ENCODE assay signal across 7 cellular contexts in the genomic region with DNA sequence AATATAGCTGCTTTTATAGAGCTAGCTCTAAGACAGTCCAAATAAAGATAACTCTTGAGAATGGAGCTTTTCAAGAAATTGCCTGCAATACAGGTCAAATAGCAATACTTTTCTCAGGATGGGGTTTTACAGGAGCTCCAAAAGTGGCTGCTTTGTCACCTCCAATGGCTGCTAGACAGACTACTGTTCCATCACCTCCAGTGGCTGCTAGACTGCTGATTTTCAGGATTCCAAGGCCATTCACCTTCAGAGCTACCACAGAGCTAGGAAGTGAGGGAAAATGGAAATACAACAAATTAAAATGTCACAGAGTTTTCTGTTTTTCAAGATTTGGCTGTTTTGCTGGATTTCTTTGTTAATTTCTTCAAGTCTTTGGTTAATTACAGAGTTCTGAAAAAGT. TPM values are rescaled to one million over a fixed set of nuclear protein-coding genes. Genes with fewer than 3 reads are reported as not detected.
"Had no signal": no experiment of that assay in that cellular context is flagged by ENCODE, and none has a peak within 500 bp of the region (broad histone marks: within the 10 kb centered on the region; RNA-seq: fewer than 3 reads in every experiment).

No MANE protein-coding gene starts in this region.

- H3K4me3 Mint-ChIP-seq: IgD-negative memory B cell had no signal

- H3K27ac Mint-ChIP-seq: IgD-negative memory B cell had no signal

- H3K27ac ChIP-seq: HL-60 had no signal

- ATAC-seq: K562 had no signal

- H3K4me3 ChIP-seq: K562 had no signal

- H3K9me3 Mint-ChIP-seq: IgD-negative memory B cell had no signal

- DNase-seq: IMR-90, KBM-7, KG1 had no signal

- H3K36me3 Mint-ChIP-seq: IgD-negative memory B cell had no signal

- FAIRE-seq: HTR-8/SVneo, K562 had no signal

RNA-seq across cellular contexts. Expression of a gene that starts 8.5 kb away (rescaled TPM):
- polyA plus RNA-seq: IgD-negative memory B cell, K562 had no signal
